Comparison of ENCODE assay signal across 1 cellular context in the genomic region with DNA sequence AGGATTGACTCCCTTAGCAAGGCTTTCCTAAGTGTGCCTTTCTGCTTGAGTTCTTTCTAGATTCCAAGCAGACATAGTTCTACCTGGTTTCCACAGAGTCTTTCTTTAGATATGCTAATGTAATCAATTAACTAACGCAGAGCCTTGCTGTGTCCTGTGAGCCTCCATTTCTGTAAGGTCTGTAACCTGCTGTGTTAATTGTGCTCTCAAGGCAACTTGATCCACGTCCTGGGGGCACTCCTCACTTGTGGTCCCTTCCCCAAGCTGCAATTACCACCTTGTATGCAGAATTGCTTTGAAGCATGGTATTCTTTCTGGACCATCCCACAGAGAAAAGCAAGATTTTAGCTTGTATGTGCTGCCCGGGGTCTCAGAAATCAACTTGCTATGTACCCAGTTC.
A peak's percentile ranks its signal among the peaks of the same experiment; 100 is the strongest.
TF ChIP-seq lines count a peak whose summit lies in the region.

No MANE protein-coding gene starts in this region.

TF ChIP-seq in WTC11, 78 proteins besides CTCF, POLR2A, EP300 and RAD21 (continued from another document and continues in another):
- TF ChIP-seq, protein P1, sequence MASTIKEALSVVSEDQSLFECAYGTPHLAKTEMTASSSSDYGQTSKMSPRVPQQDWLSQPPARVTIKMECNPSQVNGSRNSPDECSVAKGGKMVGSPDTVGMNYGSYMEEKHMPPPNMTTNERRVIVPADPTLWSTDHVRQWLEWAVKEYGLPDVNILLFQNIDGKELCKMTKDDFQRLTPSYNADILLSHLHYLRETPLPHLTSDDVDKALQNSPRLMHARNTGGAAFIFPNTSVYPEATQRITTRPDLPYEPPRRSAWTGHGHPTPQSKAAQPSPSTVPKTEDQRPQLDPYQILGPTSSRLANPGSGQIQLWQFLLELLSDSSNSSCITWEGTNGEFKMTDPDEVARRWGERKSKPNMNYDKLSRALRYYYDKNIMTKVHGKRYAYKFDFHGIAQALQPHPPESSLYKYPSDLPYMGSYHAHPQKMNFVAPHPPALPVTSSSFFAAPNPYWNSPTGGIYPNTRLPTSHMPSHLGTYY (CRISPR knock-in tag; IDR thresholded peaks at IDR 0.05), result no peak
- TF ChIP-seq ESRRA (CRISPR knock-in tag; IDR thresholded peaks at IDR 0.05; ENCODE audit: borderline replicate concordance) (no peak), ELF4 (CRISPR knock-in tag; IDR thresholded peaks at IDR 0.05; ENCODE audit: low read depth) (no peak), PRRX2 (CRISPR knock-in tag; IDR thresholded peaks at IDR 0.05) (no peak), NR1H2 (CRISPR knock-in tag; IDR thresholded peaks at IDR 0.05) (no peak), TP53 (CRISPR knock-in tag; IDR thresholded peaks at IDR 0.05) (no peak), FOXK1 (CRISPR knock-in tag; IDR thresholded peaks at IDR 0.05) (peak; percentile 50; the same call in 1 of the 2 replicates), GRHL2 (CRISPR knock-in tag; IDR thresholded peaks at IDR 0.05; ENCODE audit: insufficient replicate concordance, severe bottlenecking) (no peak), MXD4 (CRISPR knock-in tag; IDR thresholded peaks at IDR 0.05; ENCODE audit: borderline replicate concordance) (no peak), ZBTB21 (CRISPR knock-in tag; IDR thresholded peaks at IDR 0.05; ENCODE audit: borderline replicate concordance) (no peak), NFATC4 (CRISPR knock-in tag; IDR thresholded peaks at IDR 0.05) (no peak), RELA (CRISPR knock-in tag; IDR thresholded peaks at IDR 0.05; ENCODE audit: borderline replicate concordance) (no peak), ZNF423 (CRISPR knock-in tag; IDR thresholded peaks at IDR 0.05) (peak; percentile 48; the same call in 1 of the 2 replicates), FOXP1 (CRISPR knock-in tag; IDR thresholded peaks at IDR 0.05; ENCODE audit: borderline replicate concordance) (no peak), NFE2L1 (CRISPR knock-in tag; IDR thresholded peaks at IDR 0.05) (no peak), ZNF263 (CRISPR knock-in tag; IDR thresholded peaks at IDR 0.05; ENCODE audit: low read depth) (no peak), ZNF416 (CRISPR knock-in tag; IDR thresholded peaks at IDR 0.05) (no peak), GABPB1 (CRISPR knock-in tag; IDR thresholded peaks at IDR 0.05) (no peak), ATF1 (CRISPR knock-in tag; IDR thresholded peaks at IDR 0.05) (no peak), HMGA2 (CRISPR knock-in tag; IDR thresholded peaks at IDR 0.05) (no peak), SOX15 (CRISPR knock-in tag; IDR thresholded peaks at IDR 0.05) (no peak)
- TF ChIP-seq, protein P2, sequence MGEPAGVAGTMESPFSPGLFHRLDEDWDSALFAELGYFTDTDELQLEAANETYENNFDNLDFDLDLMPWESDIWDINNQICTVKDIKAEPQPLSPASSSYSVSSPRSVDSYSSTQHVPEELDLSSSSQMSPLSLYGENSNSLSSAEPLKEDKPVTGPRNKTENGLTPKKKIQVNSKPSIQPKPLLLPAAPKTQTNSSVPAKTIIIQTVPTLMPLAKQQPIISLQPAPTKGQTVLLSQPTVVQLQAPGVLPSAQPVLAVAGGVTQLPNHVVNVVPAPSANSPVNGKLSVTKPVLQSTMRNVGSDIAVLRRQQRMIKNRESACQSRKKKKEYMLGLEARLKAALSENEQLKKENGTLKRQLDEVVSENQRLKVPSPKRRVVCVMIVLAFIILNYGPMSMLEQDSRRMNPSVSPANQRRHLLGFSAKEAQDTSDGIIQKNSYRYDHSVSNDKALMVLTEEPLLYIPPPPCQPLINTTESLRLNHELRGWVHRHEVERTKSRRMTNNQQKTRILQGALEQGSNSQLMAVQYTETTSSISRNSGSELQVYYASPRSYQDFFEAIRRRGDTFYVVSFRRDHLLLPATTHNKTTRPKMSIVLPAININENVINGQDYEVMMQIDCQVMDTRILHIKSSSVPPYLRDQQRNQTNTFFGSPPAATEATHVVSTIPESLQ (CRISPR knock-in tag; IDR thresholded peaks at IDR 0.05), result no peak
- TF ChIP-seq, protein P3, sequence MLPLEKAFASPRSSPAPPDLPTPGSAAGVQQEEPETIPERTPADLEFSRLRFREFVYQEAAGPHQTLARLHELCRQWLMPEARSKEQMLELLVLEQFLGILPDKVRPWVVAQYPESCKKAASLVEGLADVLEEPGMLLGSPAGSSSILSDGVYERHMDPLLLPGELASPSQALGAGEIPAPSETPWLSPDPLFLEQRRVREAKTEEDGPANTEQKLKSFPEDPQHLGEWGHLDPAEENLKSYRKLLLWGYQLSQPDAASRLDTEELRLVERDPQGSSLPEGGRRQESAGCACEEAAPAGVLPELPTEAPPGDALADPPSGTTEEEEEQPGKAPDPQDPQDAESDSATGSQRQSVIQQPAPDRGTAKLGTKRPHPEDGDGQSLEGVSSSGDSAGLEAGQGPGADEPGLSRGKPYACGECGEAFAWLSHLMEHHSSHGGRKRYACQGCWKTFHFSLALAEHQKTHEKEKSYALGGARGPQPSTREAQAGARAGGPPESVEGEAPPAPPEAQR (CRISPR knock-in tag; IDR thresholded peaks at IDR 0.05), result no peak
- TF ChIP-seq, protein P4, sequence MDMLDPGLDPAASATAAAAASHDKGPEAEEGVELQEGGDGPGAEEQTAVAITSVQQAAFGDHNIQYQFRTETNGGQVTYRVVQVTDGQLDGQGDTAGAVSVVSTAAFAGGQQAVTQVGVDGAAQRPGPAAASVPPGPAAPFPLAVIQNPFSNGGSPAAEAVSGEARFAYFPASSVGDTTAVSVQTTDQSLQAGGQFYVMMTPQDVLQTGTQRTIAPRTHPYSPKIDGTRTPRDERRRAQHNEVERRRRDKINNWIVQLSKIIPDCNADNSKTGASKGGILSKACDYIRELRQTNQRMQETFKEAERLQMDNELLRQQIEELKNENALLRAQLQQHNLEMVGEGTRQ (CRISPR knock-in tag; IDR thresholded peaks at IDR 0.05), result no peak; the same call in 1 of the 2 replicates
- TF ChIP-seq, protein P5, sequence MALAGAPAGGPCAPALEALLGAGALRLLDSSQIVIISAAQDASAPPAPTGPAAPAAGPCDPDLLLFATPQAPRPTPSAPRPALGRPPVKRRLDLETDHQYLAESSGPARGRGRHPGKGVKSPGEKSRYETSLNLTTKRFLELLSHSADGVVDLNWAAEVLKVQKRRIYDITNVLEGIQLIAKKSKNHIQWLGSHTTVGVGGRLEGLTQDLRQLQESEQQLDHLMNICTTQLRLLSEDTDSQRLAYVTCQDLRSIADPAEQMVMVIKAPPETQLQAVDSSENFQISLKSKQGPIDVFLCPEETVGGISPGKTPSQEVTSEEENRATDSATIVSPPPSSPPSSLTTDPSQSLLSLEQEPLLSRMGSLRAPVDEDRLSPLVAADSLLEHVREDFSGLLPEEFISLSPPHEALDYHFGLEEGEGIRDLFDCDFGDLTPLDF (CRISPR knock-in tag; IDR thresholded peaks at IDR 0.05), result no peak
- TF ChIP-seq, protein P6, sequence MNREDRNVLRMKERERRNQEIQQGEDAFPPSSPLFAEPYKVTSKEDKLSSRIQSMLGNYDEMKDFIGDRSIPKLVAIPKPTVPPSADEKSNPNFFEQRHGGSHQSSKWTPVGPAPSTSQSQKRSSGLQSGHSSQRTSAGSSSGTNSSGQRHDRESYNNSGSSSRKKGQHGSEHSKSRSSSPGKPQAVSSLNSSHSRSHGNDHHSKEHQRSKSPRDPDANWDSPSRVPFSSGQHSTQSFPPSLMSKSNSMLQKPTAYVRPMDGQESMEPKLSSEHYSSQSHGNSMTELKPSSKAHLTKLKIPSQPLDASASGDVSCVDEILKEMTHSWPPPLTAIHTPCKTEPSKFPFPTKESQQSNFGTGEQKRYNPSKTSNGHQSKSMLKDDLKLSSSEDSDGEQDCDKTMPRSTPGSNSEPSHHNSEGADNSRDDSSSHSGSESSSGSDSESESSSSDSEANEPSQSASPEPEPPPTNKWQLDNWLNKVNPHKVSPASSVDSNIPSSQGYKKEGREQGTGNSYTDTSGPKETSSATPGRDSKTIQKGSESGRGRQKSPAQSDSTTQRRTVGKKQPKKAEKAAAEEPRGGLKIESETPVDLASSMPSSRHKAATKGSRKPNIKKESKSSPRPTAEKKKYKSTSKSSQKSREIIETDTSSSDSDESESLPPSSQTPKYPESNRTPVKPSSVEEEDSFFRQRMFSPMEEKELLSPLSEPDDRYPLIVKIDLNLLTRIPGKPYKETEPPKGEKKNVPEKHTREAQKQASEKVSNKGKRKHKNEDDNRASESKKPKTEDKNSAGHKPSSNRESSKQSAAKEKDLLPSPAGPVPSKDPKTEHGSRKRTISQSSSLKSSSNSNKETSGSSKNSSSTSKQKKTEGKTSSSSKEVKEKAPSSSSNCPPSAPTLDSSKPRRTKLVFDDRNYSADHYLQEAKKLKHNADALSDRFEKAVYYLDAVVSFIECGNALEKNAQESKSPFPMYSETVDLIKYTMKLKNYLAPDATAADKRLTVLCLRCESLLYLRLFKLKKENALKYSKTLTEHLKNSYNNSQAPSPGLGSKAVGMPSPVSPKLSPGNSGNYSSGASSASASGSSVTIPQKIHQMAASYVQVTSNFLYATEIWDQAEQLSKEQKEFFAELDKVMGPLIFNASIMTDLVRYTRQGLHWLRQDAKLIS (CRISPR knock-in tag; IDR thresholded peaks at IDR 0.05; ENCODE audit: borderline replicate concordance), result no peak
- TF ChIP-seq, protein P7, sequence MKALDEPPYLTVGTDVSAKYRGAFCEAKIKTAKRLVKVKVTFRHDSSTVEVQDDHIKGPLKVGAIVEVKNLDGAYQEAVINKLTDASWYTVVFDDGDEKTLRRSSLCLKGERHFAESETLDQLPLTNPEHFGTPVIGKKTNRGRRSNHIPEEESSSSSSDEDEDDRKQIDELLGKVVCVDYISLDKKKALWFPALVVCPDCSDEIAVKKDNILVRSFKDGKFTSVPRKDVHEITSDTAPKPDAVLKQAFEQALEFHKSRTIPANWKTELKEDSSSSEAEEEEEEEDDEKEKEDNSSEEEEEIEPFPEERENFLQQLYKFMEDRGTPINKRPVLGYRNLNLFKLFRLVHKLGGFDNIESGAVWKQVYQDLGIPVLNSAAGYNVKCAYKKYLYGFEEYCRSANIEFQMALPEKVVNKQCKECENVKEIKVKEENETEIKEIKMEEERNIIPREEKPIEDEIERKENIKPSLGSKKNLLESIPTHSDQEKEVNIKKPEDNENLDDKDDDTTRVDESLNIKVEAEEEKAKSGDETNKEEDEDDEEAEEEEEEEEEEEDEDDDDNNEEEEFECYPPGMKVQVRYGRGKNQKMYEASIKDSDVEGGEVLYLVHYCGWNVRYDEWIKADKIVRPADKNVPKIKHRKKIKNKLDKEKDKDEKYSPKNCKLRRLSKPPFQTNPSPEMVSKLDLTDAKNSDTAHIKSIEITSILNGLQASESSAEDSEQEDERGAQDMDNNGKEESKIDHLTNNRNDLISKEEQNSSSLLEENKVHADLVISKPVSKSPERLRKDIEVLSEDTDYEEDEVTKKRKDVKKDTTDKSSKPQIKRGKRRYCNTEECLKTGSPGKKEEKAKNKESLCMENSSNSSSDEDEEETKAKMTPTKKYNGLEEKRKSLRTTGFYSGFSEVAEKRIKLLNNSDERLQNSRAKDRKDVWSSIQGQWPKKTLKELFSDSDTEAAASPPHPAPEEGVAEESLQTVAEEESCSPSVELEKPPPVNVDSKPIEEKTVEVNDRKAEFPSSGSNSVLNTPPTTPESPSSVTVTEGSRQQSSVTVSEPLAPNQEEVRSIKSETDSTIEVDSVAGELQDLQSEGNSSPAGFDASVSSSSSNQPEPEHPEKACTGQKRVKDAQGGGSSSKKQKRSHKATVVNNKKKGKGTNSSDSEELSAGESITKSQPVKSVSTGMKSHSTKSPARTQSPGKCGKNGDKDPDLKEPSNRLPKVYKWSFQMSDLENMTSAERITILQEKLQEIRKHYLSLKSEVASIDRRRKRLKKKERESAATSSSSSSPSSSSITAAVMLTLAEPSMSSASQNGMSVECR (CRISPR knock-in tag; IDR thresholded peaks at IDR 0.05; ENCODE audit: borderline replicate concordance), result no peak
- TF ChIP-seq, protein P8, sequence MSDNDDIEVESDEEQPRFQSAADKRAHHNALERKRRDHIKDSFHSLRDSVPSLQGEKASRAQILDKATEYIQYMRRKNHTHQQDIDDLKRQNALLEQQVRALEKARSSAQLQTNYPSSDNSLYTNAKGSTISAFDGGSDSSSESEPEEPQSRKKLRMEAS (CRISPR knock-in tag; IDR thresholded peaks at IDR 0.05), result 0 out of 2 replicates have a peak, but pooled peaks have one; percentile 20
- TF ChIP-seq, protein P9, sequence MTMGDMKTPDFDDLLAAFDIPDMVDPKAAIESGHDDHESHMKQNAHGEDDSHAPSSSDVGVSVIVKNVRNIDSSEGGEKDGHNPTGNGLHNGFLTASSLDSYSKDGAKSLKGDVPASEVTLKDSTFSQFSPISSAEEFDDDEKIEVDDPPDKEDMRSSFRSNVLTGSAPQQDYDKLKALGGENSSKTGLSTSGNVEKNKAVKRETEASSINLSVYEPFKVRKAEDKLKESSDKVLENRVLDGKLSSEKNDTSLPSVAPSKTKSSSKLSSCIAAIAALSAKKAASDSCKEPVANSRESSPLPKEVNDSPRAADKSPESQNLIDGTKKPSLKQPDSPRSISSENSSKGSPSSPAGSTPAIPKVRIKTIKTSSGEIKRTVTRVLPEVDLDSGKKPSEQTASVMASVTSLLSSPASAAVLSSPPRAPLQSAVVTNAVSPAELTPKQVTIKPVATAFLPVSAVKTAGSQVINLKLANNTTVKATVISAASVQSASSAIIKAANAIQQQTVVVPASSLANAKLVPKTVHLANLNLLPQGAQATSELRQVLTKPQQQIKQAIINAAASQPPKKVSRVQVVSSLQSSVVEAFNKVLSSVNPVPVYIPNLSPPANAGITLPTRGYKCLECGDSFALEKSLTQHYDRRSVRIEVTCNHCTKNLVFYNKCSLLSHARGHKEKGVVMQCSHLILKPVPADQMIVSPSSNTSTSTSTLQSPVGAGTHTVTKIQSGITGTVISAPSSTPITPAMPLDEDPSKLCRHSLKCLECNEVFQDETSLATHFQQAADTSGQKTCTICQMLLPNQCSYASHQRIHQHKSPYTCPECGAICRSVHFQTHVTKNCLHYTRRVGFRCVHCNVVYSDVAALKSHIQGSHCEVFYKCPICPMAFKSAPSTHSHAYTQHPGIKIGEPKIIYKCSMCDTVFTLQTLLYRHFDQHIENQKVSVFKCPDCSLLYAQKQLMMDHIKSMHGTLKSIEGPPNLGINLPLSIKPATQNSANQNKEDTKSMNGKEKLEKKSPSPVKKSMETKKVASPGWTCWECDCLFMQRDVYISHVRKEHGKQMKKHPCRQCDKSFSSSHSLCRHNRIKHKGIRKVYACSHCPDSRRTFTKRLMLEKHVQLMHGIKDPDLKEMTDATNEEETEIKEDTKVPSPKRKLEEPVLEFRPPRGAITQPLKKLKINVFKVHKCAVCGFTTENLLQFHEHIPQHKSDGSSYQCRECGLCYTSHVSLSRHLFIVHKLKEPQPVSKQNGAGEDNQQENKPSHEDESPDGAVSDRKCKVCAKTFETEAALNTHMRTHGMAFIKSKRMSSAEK (CRISPR knock-in tag; IDR thresholded peaks at IDR 0.05; ENCODE audit: borderline replicate concordance), result no peak
- TF ChIP-seq, protein P10, sequence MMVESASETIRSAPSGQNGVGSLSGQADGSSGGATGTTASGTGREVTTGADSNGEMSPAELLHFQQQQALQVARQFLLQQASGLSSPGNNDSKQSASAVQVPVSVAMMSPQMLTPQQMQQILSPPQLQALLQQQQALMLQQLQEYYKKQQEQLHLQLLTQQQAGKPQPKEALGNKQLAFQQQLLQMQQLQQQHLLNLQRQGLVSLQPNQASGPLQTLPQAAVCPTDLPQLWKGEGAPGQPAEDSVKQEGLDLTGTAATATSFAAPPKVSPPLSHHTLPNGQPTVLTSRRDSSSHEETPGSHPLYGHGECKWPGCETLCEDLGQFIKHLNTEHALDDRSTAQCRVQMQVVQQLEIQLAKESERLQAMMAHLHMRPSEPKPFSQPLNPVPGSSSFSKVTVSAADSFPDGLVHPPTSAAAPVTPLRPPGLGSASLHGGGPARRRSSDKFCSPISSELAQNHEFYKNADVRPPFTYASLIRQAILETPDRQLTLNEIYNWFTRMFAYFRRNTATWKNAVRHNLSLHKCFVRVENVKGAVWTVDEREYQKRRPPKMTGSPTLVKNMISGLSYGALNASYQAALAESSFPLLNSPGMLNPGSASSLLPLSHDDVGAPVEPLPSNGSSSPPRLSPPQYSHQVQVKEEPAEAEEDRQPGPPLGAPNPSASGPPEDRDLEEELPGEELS (CRISPR knock-in tag; IDR thresholded peaks at IDR 0.05), result peak; percentile 34; the same call in 1 of the 2 replicates
- TF ChIP-seq, protein P11, sequence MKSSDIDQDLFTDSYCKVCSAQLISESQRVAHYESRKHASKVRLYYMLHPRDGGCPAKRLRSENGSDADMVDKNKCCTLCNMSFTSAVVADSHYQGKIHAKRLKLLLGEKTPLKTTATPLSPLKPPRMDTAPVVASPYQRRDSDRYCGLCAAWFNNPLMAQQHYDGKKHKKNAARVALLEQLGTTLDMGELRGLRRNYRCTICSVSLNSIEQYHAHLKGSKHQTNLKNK (CRISPR knock-in tag; IDR thresholded peaks at IDR 0.05), result 0 out of 2 replicates have a peak, but pooled peaks have one; percentile 32
